Comparison of ENCODE assay signal across 23 cellular contexts in the genomic region with DNA sequence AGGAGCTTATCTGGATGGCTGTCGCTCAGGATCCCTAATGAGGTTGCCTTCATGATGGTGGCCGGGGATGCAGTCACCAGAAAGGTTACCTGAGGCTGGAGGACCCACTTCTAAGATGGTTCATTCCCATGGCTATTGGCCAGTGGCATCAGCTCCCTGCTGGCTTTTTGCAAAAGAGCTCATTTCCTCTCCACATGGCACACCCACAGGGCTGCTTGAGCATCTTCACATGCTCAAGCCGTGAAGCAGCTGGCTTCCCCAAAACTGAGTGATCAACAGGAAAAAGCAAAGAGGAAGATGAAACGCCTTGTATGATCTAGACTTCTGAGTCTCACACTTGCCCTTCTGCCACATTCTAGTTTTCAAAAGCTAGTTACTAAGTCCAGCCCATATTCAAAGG.
DNase-seq lines count a peak whose midpoint lies in the region; ATAC-seq, FAIRE-seq and TF ChIP-seq lines count a peak whose summit lies in the region.
"Had no signal": no experiment of that assay in that cellular context is flagged by ENCODE, and none has a peak within 500 bp of the region (broad histone marks: within the 10 kb centered on the region; RNA-seq: fewer than 3 reads in every experiment).

No MANE protein-coding gene starts in this region.

- no peak overlapping the region for H4K8ac ChIP-seq in H1 (ENCODE audit: extremely low read depth, insufficient read depth, low read length)

- H4K20me1 ChIP-seq in H1 (replicated peaks in 1 of 2; ENCODE audit: control insufficient read depth in 1 of 2, insufficient read depth in 2 of 2, low read length in 2 of 2), result no peaks in the 10 kb centered on the region

- H2BK5ac ChIP-seq in H1 (ENCODE audit: low read depth, low read length), result no peak overlapping the region

- no peak overlapping the region for H4K91ac ChIP-seq in H1 (replicated peaks; ENCODE audit: insufficient read length, low read length)

- TF ChIP-seq POLR2A in H1 (IDR thresholded peaks at IDR 0.05; ENCODE audit: control extremely low read depth in 1 of 2, low read depth in 2 of 2, low read length in 2 of 2) (no peak), GM18505 (IDR thresholded peaks at IDR 0.05; ENCODE audit: borderline replicate concordance, extremely low read depth, insufficient read depth, insufficient read length) (no peak)

- H2BK20ac ChIP-seq in H1 (ENCODE audit: low read length), result no peak overlapping the region

- H3K4me2 ChIP-seq in H1 (ENCODE audit: insufficient read depth in 1 of 2, low read depth in 2 of 2, low read length in 2 of 2), result no peak overlapping the region

- H3K79me2 ChIP-seq in H1 (ENCODE audit: control insufficient read depth in 1 of 2, insufficient read depth in 2 of 2, low read length in 2 of 2), result no peaks in the 10 kb centered on the region

- H3K4me1 ChIP-seq in H1 (replicated peaks in 1 of 4; ENCODE audit: control insufficient read depth in 3 of 4, insufficient read depth in 4 of 4, low read length in 3 of 4) (peaks cover 0 to 4% (median 1%) of the 10 kb centered on the region in 4 experiments; a peak in 2 of 7 replicates), upper lobe of right lung (no peaks in the 10 kb centered on the region)
- H3K4me1 ChIP-seq: body of pancreas, thyroid gland had no signal

- no peak for TF ChIP-seq EP300 in H1 (IDR thresholded peaks at IDR 0.05; ENCODE audit: borderline replicate concordance in 1 of 2, low read depth in 2 of 2, low read length in 2 of 2)

- POLR2A ChIA-PET in H1 (lab: Charles Lee; ENCODE audit: partially characterized antibody), result interaction anchor here (0.7 kb wide), 1 partner anchor 505 kb away, joined by 3 read pairs; no protein-coding TSS in a partner anchor

- H3K23ac ChIP-seq in H1 (ENCODE audit: insufficient read length), result no peak overlapping the region

- H3K9me3 ChIP-seq in H1 (ENCODE audit: insufficient read depth in 2 of 2, low read depth in 1 of 2, low read length in 1 of 2) (no peaks in the 10 kb centered on the region), upper lobe of right lung (no peaks in the 10 kb centered on the region)
- H3K9me3 ChIP-seq: body of pancreas, mucosa of descending colon, neutrophil, thyroid gland had no signal

- H2AFZ ChIP-seq in H1 (ENCODE audit: low read length), result peak overlapping the region; percentile 74; the same call in 1 of the 2 replicates

- ATAC-seq in upper lobe of right lung (peak; percentile 48), GM18505 (IDR thresholded peaks at IDR 0.05; ENCODE audit: unreplicated experiment) (no peak), HG02642 (IDR thresholded peaks at IDR 0.05; ENCODE audit: poor library complexity, unreplicated experiment) (no peak)
- ATAC-seq: activated CD8-positive, alpha-beta T cell treated with anti-CD3 and anti-CD28 coated beads, Interleukin-2, amount 10 ng/mL, durations not matched to agents 7 days and 5 days; activated naive CD4-positive, alpha-beta T cell treated with anti-CD3 and anti-CD28 coated beads, Interleukin-2, amount 50 U/mL, for 72 hours; body of pancreas; left cardiac atrium; mucosa of descending colon had no signal

- H3K4me3 ChIP-seq in H1 (ENCODE audit: extremely low read depth in 1 of 4, insufficient read depth in 2 of 4, low read depth in 3 of 4, low read length in 4 of 4), result no peak overlapping the region
- H3K4me3 ChIP-seq in upper lobe of right lung, result no peak overlapping the region
- H3K4me3 ChIP-seq: body of pancreas, mucosa of descending colon, thyroid gland had no signal

- H4K5ac ChIP-seq in H1 (ENCODE audit: insufficient read length, low read depth, low read length), result no peak overlapping the region

- no peaks in the 10 kb centered on the region for H3K79me1 ChIP-seq in H1 (ENCODE audit: low read depth, low read length)

- H2BK120ac ChIP-seq in H1 (replicated peaks; ENCODE audit: low read depth, low read length), result no peak overlapping the region

- no peak overlapping the region for H2BK12ac ChIP-seq in H1 (ENCODE audit: low read depth, low read length)

- H2BK15ac ChIP-seq in H1 (ENCODE audit: low read length), result no peak overlapping the region

- no peak overlapping the region for H3K4ac ChIP-seq in H1 (replicated peaks; ENCODE audit: insufficient read length, low read depth, low read length)

- 92% methylated on average over 4 of the region's 4 CpGs; no CpG with 5 or more reads in 1 of the 2 experiments for WGBS in H1 (ENCODE audit: extremely low coverage in 1 of 2, insufficient coverage in 1 of 2, insufficient read length in 1 of 2, insufficient replicate concordance in 2 of 2, low coverage in 1 of 2, low lambda C conversion rate in 2 of 2, missing lambda C conversion rate in 1 of 2), 2 experiments

- no peak overlapping the region for H2AK5ac ChIP-seq in H1 (ENCODE audit: low read depth, low read length)

- intact Hi-C loops in upper lobe of right lung (cut with DNase I), result no loop called here

- no peak for TF ChIP-seq RAD21 in H1 (IDR thresholded peaks at IDR 0.05 in 1 of 2, conservative IDR thresholded peaks at IDR 0.05 in 1 of 2; ENCODE audit: low read depth in 2 of 2, low read length in 2 of 2)

- H3K9ac ChIP-seq in H1 (replicated peaks in 1 of 4; ENCODE audit: extremely low read depth in 1 of 4, low read depth in 3 of 4, low read length in 3 of 4), result no peak overlapping the region

- H3K27me3 ChIP-seq in H1 (replicated peaks in 1 of 4; ENCODE audit: control insufficient read depth in 3 of 4, extremely low read depth in 1 of 4, insufficient read depth in 3 of 4, low read length in 3 of 4), result no peaks in the 10 kb centered on the region
- no peaks in the 10 kb centered on the region for H3K27me3 ChIP-seq in upper lobe of right lung
- H3K27me3 ChIP-seq: body of pancreas, neutrophil, thyroid gland had no signal

- no peak overlapping the region for H3K14ac ChIP-seq in H1 (ENCODE audit: insufficient read length)

- FAIRE-seq in H1 (lab: Jason Lieb, UNC), result no peak

- H3K56ac ChIP-seq in H1 (replicated peaks; ENCODE audit: insufficient read length, low read depth, low read length), result no peak overlapping the region

- DNase-seq in SKM-1 treated with dmso at 0.1 percent for 144 hours (lab: John Stamatoyannopoulos, UW; ENCODE audit: unreplicated experiment), result peak; percentile 31
- DNase-seq in SKM-1 (lab: John Stamatoyannopoulos, UW; ENCODE audit: unreplicated experiment), result no peak
- peak; percentile 64 for DNase-seq in NCI-H446 treated with DMSO at 0.1 percent for 48 hours (lab: John Stamatoyannopoulos, UW)
- no peak for DNase-seq in H1 (ENCODE audit: low read depth in 1 of 2, low spot score in 2 of 2)
- DNase-seq in upper lobe of right lung, result no peak
- DNase-seq in ureter (ENCODE audit: low spot score), result no peak
- DNase-seq: activated CD8-positive, alpha-beta T cell treated with anti-CD3 and anti-CD28 coated beads, Interleukin-2, amount 10 ng/mL, durations not matched to agents 7 days and 5 days; activated T-cell treated with anti-CD3 and anti-CD28 coated beads, Interleukin-2, amount 50 U/mL, for 48 hours; CD8-positive, alpha-beta memory T cell; DND-41; foreskin melanocyte; GOT3; left cardiac atrium; mucosa of descending colon; NCI-H1105; retina; thyroid gland had no signal

- H3K23me2 ChIP-seq in H1 (ENCODE audit: low read depth, low read length), result no peaks in the 10 kb centered on the region

- CTCF ChIA-PET in H1 (lab: Charles Lee; ENCODE audit: partially characterized antibody), result interaction anchor here (0.7 to 4.6 kb wide), 15 partner anchors 8 to 277 kb away, joined by 3 to 34 read pairs (median 5); no protein-coding TSS in a partner anchor

- TF ChIP-seq CTCF in H1 (IDR thresholded peaks at IDR 0.05; ENCODE audit: control extremely low read depth in 1 of 3, insufficient read depth in 1 of 3, low read depth in 1 of 3, low read length in 3 of 3) (no peak), upper lobe of right lung (IDR thresholded peaks at IDR 0.05) (no peak)

- no peak overlapping the region for H3K27ac ChIP-seq in H1 (ENCODE audit: low read depth, low read length)
- H3K27ac ChIP-seq in upper lobe of right lung, result no peak overlapping the region
- H3K27ac ChIP-seq: body of pancreas, epithelial cell of prostate, neutrophil, thyroid gland had no signal

- H3K18ac ChIP-seq in H1 (ENCODE audit: extremely low read depth, low read length), result no peak overlapping the region

- H3K36me3 ChIP-seq in H1 (ENCODE audit: control insufficient read depth in 2 of 4, insufficient read depth in 4 of 4, low read length in 3 of 4) (no peaks in the 10 kb centered on the region), upper lobe of right lung (no peaks in the 10 kb centered on the region)
- H3K36me3 ChIP-seq: neutrophil, thyroid gland had no signal

Comparison
In these comparisons a context has a peak if more than half of its experiments do, and no peak if none do; other contexts are left out.
1. DNase-seq: peak in SKM-1 treated with dmso at 0.1 percent for 144 hours (single experiment) and NCI-H446 treated with DMSO at 0.1 percent for 48 hours (single experiment); none in SKM-1 (single experiment), H1 (0 of 2), upper lobe of right lung (single experiment) and ureter (single experiment).